Comparison of ENCODE assay signal across 8 cellular contexts in genomic region chr4:101279377-101279871, GRCh38.
DNase-seq lines count a peak whose midpoint lies in the region; ATAC-seq and TF ChIP-seq lines count a peak whose summit lies in the region.

No MANE protein-coding gene starts in this region.

- H3K27ac Mint-ChIP-seq in naive thymus-derived CD4-positive, alpha-beta T cell: peak overlapping the region in 1 of 9 donors; percentile 23

- no peaks in the 10 kb centered on the region for H3K27me3 ChIP-seq in BLaER1
- no peaks in the 10 kb centered on the region for H3K27me3 ChIP-seq in HUES48 (ENCODE audit: control insufficient read depth, insufficient read depth, low read length)
- no peaks in the 10 kb centered on the region for H3K27me3 ChIP-seq in body of pancreas
- H3K27me3 ChIP-seq in naive thymus-derived CD4-positive, alpha-beta T cell (ENCODE audit: control insufficient read depth in 2 of 2, insufficient read depth in 2 of 2, low read length in 2 of 2): no peaks in the 10 kb centered on the region

- peaks cover 7% of the 10 kb centered on the region; the same call in 1 of the 2 replicates for H4K20me1 ChIP-seq in BLaER1

- DNase-seq in body of pancreas (peak in 3 of 4 donors; percentile 14 to 47 (median 23)), NCI-H1694 treated with DMSO at 0.1 percent for 48 hours (lab: John Stamatoyannopoulos, UW) (no peak), DMS153 (lab: John Stamatoyannopoulos, UW) (no peak), NCI-H510A (lab: John Stamatoyannopoulos, UW) (no peak)
- DNase-seq in naive thymus-derived CD4-positive, alpha-beta T cell: no peak

- no peaks in the 10 kb centered on the region for H3K9me3 ChIP-seq in BLaER1
- H3K9me3 ChIP-seq in HUES48 (ENCODE audit: control insufficient read depth, insufficient read depth, low read length): no peaks in the 10 kb centered on the region
- no peaks in the 10 kb centered on the region for H3K9me3 ChIP-seq in body of pancreas
- no peaks in the 10 kb centered on the region for H3K9me3 ChIP-seq in naive thymus-derived CD4-positive, alpha-beta T cell (ENCODE audit: control insufficient read depth in 2 of 3, low read length in 3 of 3)

- H3K4me3 Mint-ChIP-seq in naive thymus-derived CD4-positive, alpha-beta T cell: peak overlapping the region in 4 of 10 donors; percentile 24 to 63 (median 36)

- H3K9ac ChIP-seq in BLaER1: no peak overlapping the region
- H3K9ac ChIP-seq in HUES48 (ENCODE audit: low read depth, low read length): no peak overlapping the region

- no peak for TF ChIP-seq POLR2A in body of pancreas (IDR thresholded peaks at IDR 0.05)

- TF ChIP-seq CTCF in body of pancreas (IDR thresholded peaks at IDR 0.05): no peak

- H3K27ac ChIP-seq in BLaER1: no peak overlapping the region
- peak overlapping the region; percentile 38 for H3K27ac ChIP-seq in HUES48 (ENCODE audit: low read depth, low read length)
- peak overlapping the region in 1 of 4 donors; percentile 16 for H3K27ac ChIP-seq in body of pancreas
- H3K27ac ChIP-seq in naive thymus-derived CD4-positive, alpha-beta T cell (ENCODE audit: low read depth, low read length): no peak overlapping the region

- 56 to 77% methylated on average over 3 of the region's 3 CpGs for WGBS in body of pancreas, 2 donors

- peaks cover 0 to 21% (median 4%) of the 10 kb centered on the region in 5 donors for H3K36me3 Mint-ChIP-seq in naive thymus-derived CD4-positive, alpha-beta T cell

- CTCF ChIA-PET in naive thymus-derived CD4-positive, alpha-beta T cell (lab: Charles Lee): interaction anchor here (0.7 kb wide), 1 partner anchor 140 kb away, joined by 3 read pairs; no protein-coding TSS in a partner anchor

- H3K9me3 Mint-ChIP-seq in naive thymus-derived CD4-positive, alpha-beta T cell: peaks cover 0 to 4% (median 0%) of the 10 kb centered on the region in 11 donors

- intact Hi-C loops in body of pancreas (cut with DNase I): no loop called here
- intact Hi-C loops in naive thymus-derived CD4-positive, alpha-beta T cell (cut with micrococcal nuclease): no loop called here

- POLR2A ChIA-PET in naive thymus-derived CD4-positive, alpha-beta T cell (lab: Charles Lee): no interaction called here

- H3K4me3 ChIP-seq in BLaER1 (no peak overlapping the region), HUES48 (ENCODE audit: low read depth, low read length) (no peak overlapping the region), body of pancreas (no peak overlapping the region)
- H3K4me3 ChIP-seq in naive thymus-derived CD4-positive, alpha-beta T cell (ENCODE audit: low read length): no peak overlapping the region

- H3K27me3 Mint-ChIP-seq in naive thymus-derived CD4-positive, alpha-beta T cell: peaks cover 0 to 9% (median 0%) of the 10 kb centered on the region in 5 donors

- peaks cover 30 to 80% (median 65%) of the 10 kb centered on the region in 7 donors for H3K4me1 Mint-ChIP-seq in naive thymus-derived CD4-positive, alpha-beta T cell

- H3K4me2 ChIP-seq in BLaER1: peak overlapping the region; percentile 31; the same call in 1 of the 2 replicates

- H3K36me3 ChIP-seq in BLaER1: no peaks in the 10 kb centered on the region
- H3K36me3 ChIP-seq in HUES48 (ENCODE audit: control insufficient read depth, insufficient read depth, low read length): no peaks in the 10 kb centered on the region
- H3K36me3 ChIP-seq in body of pancreas (replicated peaks in 1 of 2; ENCODE audit: insufficient read depth in 1 of 2, low read depth in 2 of 2): no peaks in the 10 kb centered on the region
- H3K36me3 ChIP-seq in naive thymus-derived CD4-positive, alpha-beta T cell (ENCODE audit: control insufficient read depth in 2 of 3, insufficient read depth in 3 of 3, low read length in 3 of 3): no peaks in the 10 kb centered on the region

- ATAC-seq in GM21360 (IDR thresholded peaks at IDR 0.05; ENCODE audit: unreplicated experiment): peak; percentile 66
- peak; percentile 64 for ATAC-seq in body of pancreas
- ATAC-seq in naive thymus-derived CD4-positive, alpha-beta T cell: peak; percentile 60

- H3K4me1 ChIP-seq in BLaER1 (peaks cover 17% of the 10 kb centered on the region), HUES48 (ENCODE audit: control insufficient read depth, insufficient read depth, low read length) (peaks cover 55% of the 10 kb centered on the region), body of pancreas (peaks cover 28% of the 10 kb centered on the region)
- H3K4me1 ChIP-seq in naive thymus-derived CD4-positive, alpha-beta T cell (ENCODE audit: control insufficient read depth in 2 of 2, insufficient read depth in 2 of 2, low read length in 2 of 2): peaks cover 9 to 14% of the 10 kb centered on the region in 2 donors

Comparison
In these comparisons a context has a peak if more than half of its experiments do, and no peak if none do; other contexts are left out.
1. DNase-seq: peak in body of pancreas (3 of 4); none in naive thymus-derived CD4-positive, alpha-beta T cell (0 of 9), NCI-H1694 treated with DMSO at 0.1 percent for 48 hours (single experiment), DMS153 (single experiment) and NCI-H510A (single experiment).
2. Peak in every context shown above with its lines, with median percentiles within 50 percentile points of each other: ATAC-seq.